2 cellular contexts compared by ENCODE assay signal in genomic region chr19:19637186-19637522, GRCh38.
TF ChIP-seq lines count a peak whose summit lies in the region.

No MANE protein-coding gene starts in this region.

TF ChIP-seq in GM23338, 12 proteins besides CTCF, POLR2A, EP300 and RAD21:
- TF ChIP-seq ZNF462 (CRISPR knock-in tag; IDR thresholded peaks at IDR 0.05) (no peak), EZH2 (IDR thresholded peaks at IDR 0.05; ENCODE audit: low read depth, unreplicated experiment) (no peak), NANOG (IDR thresholded peaks at IDR 0.05; ENCODE audit: borderline replicate concordance) (no peak), ZNF331 (CRISPR knock-in tag; IDR thresholded peaks at IDR 0.05; ENCODE audit: low read depth) (no peak), EZH2phosphoT487 (IDR thresholded peaks at IDR 0.05; ENCODE audit: unreplicated experiment) (no peak), STAT1 (IDR thresholded peaks at IDR 0.05; ENCODE audit: unreplicated experiment) (no peak), CREB1 (CRISPR knock-in tag; IDR thresholded peaks at IDR 0.05; ENCODE audit: low read depth) (no peak), POLR2AphosphoS5 (IDR thresholded peaks at IDR 0.05; ENCODE audit: low read depth) (no peak), JUNB (IDR thresholded peaks at IDR 0.05; ENCODE audit: unreplicated experiment) (no peak), ZNF114 (CRISPR knock-in tag; IDR thresholded peaks at IDR 0.05) (no peak), ETS1 (IDR thresholded peaks at IDR 0.05) (no peak)
- TF ChIP-seq, protein P1, sequence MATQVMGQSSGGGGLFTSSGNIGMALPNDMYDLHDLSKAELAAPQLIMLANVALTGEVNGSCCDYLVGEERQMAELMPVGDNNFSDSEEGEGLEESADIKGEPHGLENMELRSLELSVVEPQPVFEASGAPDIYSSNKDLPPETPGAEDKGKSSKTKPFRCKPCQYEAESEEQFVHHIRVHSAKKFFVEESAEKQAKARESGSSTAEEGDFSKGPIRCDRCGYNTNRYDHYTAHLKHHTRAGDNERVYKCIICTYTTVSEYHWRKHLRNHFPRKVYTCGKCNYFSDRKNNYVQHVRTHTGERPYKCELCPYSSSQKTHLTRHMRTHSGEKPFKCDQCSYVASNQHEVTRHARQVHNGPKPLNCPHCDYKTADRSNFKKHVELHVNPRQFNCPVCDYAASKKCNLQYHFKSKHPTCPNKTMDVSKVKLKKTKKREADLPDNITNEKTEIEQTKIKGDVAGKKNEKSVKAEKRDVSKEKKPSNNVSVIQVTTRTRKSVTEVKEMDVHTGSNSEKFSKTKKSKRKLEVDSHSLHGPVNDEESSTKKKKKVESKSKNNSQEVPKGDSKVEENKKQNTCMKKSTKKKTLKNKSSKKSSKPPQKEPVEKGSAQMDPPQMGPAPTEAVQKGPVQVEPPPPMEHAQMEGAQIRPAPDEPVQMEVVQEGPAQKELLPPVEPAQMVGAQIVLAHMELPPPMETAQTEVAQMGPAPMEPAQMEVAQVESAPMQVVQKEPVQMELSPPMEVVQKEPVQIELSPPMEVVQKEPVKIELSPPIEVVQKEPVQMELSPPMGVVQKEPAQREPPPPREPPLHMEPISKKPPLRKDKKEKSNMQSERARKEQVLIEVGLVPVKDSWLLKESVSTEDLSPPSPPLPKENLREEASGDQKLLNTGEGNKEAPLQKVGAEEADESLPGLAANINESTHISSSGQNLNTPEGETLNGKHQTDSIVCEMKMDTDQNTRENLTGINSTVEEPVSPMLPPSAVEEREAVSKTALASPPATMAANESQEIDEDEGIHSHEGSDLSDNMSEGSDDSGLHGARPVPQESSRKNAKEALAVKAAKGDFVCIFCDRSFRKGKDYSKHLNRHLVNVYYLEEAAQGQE (IDR thresholded peaks at IDR 0.05; ENCODE audit: unreplicated experiment), result no peak
TF ChIP-seq in GM23338: peak in this region for 0.

TF ChIP-seq in H1, 55 proteins besides CTCF, POLR2A, EP300 and RAD21:
- no peak for TF ChIP-seq TAF1 (IDR thresholded peaks at IDR 0.05; ENCODE audit: low read depth, low read length)
- TF ChIP-seq PHF8 (conservative IDR thresholded peaks at IDR 0.05; ENCODE audit: low read depth, low read length), result no peak
- TF ChIP-seq CBX8 (IDR thresholded peaks at IDR 0.05; ENCODE audit: borderline replicate concordance, low read depth, low read length), result no peak
- TF ChIP-seq MAFK (IDR thresholded peaks at IDR 0.05; ENCODE audit: low read depth, low read length), result no peak
- no peak for TF ChIP-seq RBBP5 (IDR thresholded peaks at IDR 0.05; ENCODE audit: borderline replicate concordance, low read depth, low read length)
- no peak for TF ChIP-seq JUND (IDR thresholded peaks at IDR 0.05; ENCODE audit: low read length)
- TF ChIP-seq NANOG (IDR thresholded peaks at IDR 0.05; ENCODE audit: insufficient read depth, low read depth, low read length, poor library complexity, severe bottlenecking), result no peak
- TF ChIP-seq EGR1 (IDR thresholded peaks at IDR 0.05; ENCODE audit: borderline replicate concordance, low read depth, low read length), result no peak
- no peak for TF ChIP-seq EZH2 (IDR thresholded peaks at IDR 0.05; ENCODE audit: low read depth, low read length, severe bottlenecking)
- no peak for TF ChIP-seq RXRA (IDR thresholded peaks at IDR 0.05; ENCODE audit: insufficient read depth, low read depth, low read length)
- no peak for TF ChIP-seq JUN (IDR thresholded peaks at IDR 0.05; ENCODE audit: low read depth, low read length)
- no peak for TF ChIP-seq RFX5 (IDR thresholded peaks at IDR 0.05; ENCODE audit: borderline replicate concordance, low read depth, low read length)
- no peak for TF ChIP-seq BCL11A (IDR thresholded peaks at IDR 0.05; ENCODE audit: low read depth in 2 of 2, low read length in 2 of 2)
- TF ChIP-seq SP1 (IDR thresholded peaks at IDR 0.05; ENCODE audit: low read depth, low read length), result no peak
- no peak for TF ChIP-seq SRF (IDR thresholded peaks at IDR 0.05; ENCODE audit: low read depth, low read length)
- TF ChIP-seq CHD1 (IDR thresholded peaks at IDR 0.05; ENCODE audit: low read depth, low read length), result no peak
TF ChIP-seq in H1: peak in this region for 0.
